ENCODE assay signal across 9 cellular contexts in the genomic region with DNA sequence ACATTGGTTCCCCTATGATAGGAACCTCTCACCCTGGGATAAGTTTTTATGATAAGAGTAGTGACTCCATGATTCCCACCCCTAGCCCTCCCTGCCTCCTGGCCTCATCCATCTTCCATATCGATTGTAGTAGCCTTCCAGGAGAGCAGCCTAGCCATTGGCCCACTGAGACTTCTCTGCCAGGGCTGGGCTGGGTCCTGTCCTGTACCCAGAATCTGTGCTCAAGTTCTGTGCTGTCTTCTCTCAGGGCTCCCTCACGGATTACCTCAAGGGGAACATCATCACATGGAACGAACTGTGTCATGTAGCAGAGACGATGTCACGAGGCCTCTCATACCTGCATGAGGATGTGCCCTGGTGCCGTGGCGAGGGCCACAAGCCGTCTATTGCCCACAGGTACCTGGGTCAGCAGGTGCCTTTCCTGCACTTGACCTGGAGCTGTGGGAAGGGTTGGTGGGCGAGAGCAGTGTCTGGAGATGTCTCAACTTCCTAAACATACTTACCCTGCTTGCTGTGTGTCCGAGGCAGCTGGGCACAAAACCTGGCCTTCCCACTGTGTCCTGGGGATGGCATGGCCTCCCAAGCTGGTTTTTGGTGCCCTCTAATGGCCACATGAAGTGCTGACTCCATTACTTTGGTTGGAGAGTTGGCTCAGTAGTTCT. TPM values are rescaled to one million over a fixed set of nuclear protein-coding genes. Genes with fewer than 3 reads are reported as not detected.
A peak's percentile ranks its signal among the peaks of the same experiment; 100 is the strongest.
DNase-seq lines count a peak whose midpoint lies in the region; ATAC-seq, FAIRE-seq and TF ChIP-seq lines count a peak whose summit lies in the region.
"Had no signal": no experiment of that assay in that cellular context is flagged by ENCODE, and none has a peak within 500 bp of the region (broad histone marks: within the 10 kb centered on the region; RNA-seq: fewer than 3 reads in every experiment).

No MANE protein-coding gene starts in this region.

- no peak for TF ChIP-seq POLR2A in GM12878 (IDR thresholded peaks at IDR 0.05; ENCODE audit: low read depth, low read length)

- DNase-seq in AG09319 (ENCODE audit: extremely low read depth, low read depth): peak; percentile 37
- peak; percentile 31 for DNase-seq in HS-27A (ENCODE audit: low read depth)
- peak; percentile 45 for DNase-seq in SKM-1 treated with dmso at 0.1 percent for 144 hours (lab: John Stamatoyannopoulos, UW; ENCODE audit: unreplicated experiment)
- DNase-seq in GM12878 (ENCODE audit: low read depth, low spot score): no peak
- DNase-seq in hippocampal formation (lab: John Stamatoyannopoulos, UW): peak; percentile 61 to 63
- DNase-seq in smooth muscle cell (lab: John Stamatoyannopoulos, UW; ENCODE audit: unreplicated experiment): no peak
- DNase-seq: naive B cell had no signal

- intact Hi-C loops in GM12878 (cut with micrococcal nuclease; ENCODE audit: unreplicated experiment): loop anchor here (1.0 to 5.0 kb wide), 4 partner anchors 112 to 475 kb away; a partner anchor contains a TSS

- TF ChIP-seq CTCF in AG09319 (IDR thresholded peaks at IDR 0.05; ENCODE audit: low read depth, low read length) (peak; percentile 94), GM12878 (IDR thresholded peaks at IDR 0.05 in 2 of 3, conservative IDR thresholded peaks at IDR 0.05 in 1 of 3; ENCODE audit: control insufficient read depth in 2 of 3, extremely low read depth in 1 of 3, insufficient read depth in 1 of 3, low read depth in 3 of 3, low read length in 3 of 3) (peak; percentile 72 to 90 (median 89)), smooth muscle cell (IDR thresholded peaks at IDR 0.05; ENCODE audit: borderline replicate concordance, insufficient read depth, poor library complexity, severe bottlenecking) (peak; percentile 78)

- no peak for TF ChIP-seq EP300 in GM12878 (IDR thresholded peaks at IDR 0.05; ENCODE audit: borderline replicate concordance in 1 of 2, control insufficient read depth in 1 of 2, low read depth in 2 of 2, low read length in 2 of 2)

- BruUV-seq in GM12878 (replicated peaks; lab: Mats Ljungman, UMichigan): no TSS peak

- SMC1A ChIA-PET in GM12878 (lab: Charles Lee; ENCODE audit: uncharacterized antibody, unreplicated experiment): interaction anchor here (0.8 to 3.4 kb wide), 6 partner anchors 10 to 674 kb away, joined by 3 to 30 read pairs (median 4); a partner anchor contains a TSS

- ATAC-seq in GM18502 (IDR thresholded peaks at IDR 0.05; ENCODE audit: poor library complexity, unreplicated experiment) (peak; percentile 69), GM12878 (peak; percentile 97), HG02642 (IDR thresholded peaks at IDR 0.05; ENCODE audit: poor library complexity, unreplicated experiment) (no peak)

- in situ Hi-C loops in GM12878 (cut with MboI): loop anchor here (5.0 kb wide), 2 partner anchors 132 to 362 kb away; a partner anchor contains a TSS

- H3K4me1 ChIP-seq in GM12878 (ENCODE audit: control insufficient read depth, insufficient read depth, low read length) (no peaks in the 10 kb centered on the region), smooth muscle cell (ENCODE audit: low read depth) (no peaks in the 10 kb centered on the region)

- H3K27ac ChIP-seq in GM12878 (ENCODE audit: control insufficient read depth, insufficient read depth) (no peak overlapping the region), smooth muscle cell (ENCODE audit: low read depth) (no peak overlapping the region)

- CTCF ChIA-PET in GM12878 (lab: Yijun Ruan, JAX): interaction anchor here (1.0 to 6.2 kb wide), 17 partner anchors 10 to 505 kb away, joined by 3 to 55 read pairs (median 6); a partner anchor contains a TSS

- no peak overlapping the region for H3K9ac ChIP-seq in GM12878 (ENCODE audit: control insufficient read depth, insufficient read depth, low read length)
- no peak overlapping the region for H3K9ac ChIP-seq in smooth muscle cell (ENCODE audit: low read depth)

- H3K4me3 ChIP-seq in GM12878 (no peak overlapping the region), smooth muscle cell (no peak overlapping the region)

- H3K4me2 ChIP-seq in GM12878 (ENCODE audit: control insufficient read depth, insufficient read depth) (no peak overlapping the region), smooth muscle cell (no peak overlapping the region)

- H3K9me3 ChIP-seq in GM12878 (replicated peaks; ENCODE audit: control insufficient read depth, insufficient read depth, low read length) (no peaks in the 10 kb centered on the region), smooth muscle cell (replicated peaks; ENCODE audit: low read depth) (no peaks in the 10 kb centered on the region)

- peak; percentile 92 for TF ChIP-seq RAD21 in GM12878 (IDR thresholded peaks at IDR 0.05; ENCODE audit: insufficient read depth, low read depth, low read length)

- 54% methylated on average over 10 of the region's 10 CpGs for WGBS in GM12878 (ENCODE audit: insufficient coverage, insufficient replicate concordance, low lambda C conversion rate, missing lambda C conversion rate)
- 86% methylated on average over 10 of the region's 10 CpGs for WGBS in smooth muscle cell (ENCODE audit: low lambda C conversion rate)

- no peaks in the 10 kb centered on the region for H3F3A ChIP-seq in smooth muscle cell (ENCODE audit: low read depth)

- H3K79me2 ChIP-seq in GM12878 (ENCODE audit: control insufficient read depth, insufficient read depth, low read length) (no peaks in the 10 kb centered on the region), smooth muscle cell (ENCODE audit: low read depth) (no peaks in the 10 kb centered on the region)

- FAIRE-seq in GM12878 (lab: Jason Lieb, UNC): peak; percentile 94

- POLR2A ChIA-PET in GM12878 (lab: Charles Lee): no interaction called here

- H2AFZ ChIP-seq in GM12878 (ENCODE audit: control insufficient read depth, low read depth, low read length): peak overlapping the region; percentile 10; the same call in 1 of the 2 replicates
- no peak overlapping the region for H2AFZ ChIP-seq in smooth muscle cell (ENCODE audit: low read depth)

- RAD21 ChIA-PET in GM12878 (lab: Charles Lee; ENCODE audit: unreplicated experiment): interaction anchor here (1.4 to 3.0 kb wide), 4 partner anchors 24 to 505 kb away, joined by 3 to 18 read pairs (median 4); a partner anchor contains a TSS

- H3K36me3 ChIP-seq in GM12878 (ENCODE audit: control insufficient read depth in 2 of 2, insufficient read depth in 2 of 2, low read length in 1 of 2) (peaks cover 4 to 10% of the 10 kb centered on the region in 2 experiments; a peak in 3 of 4 replicates), smooth muscle cell (ENCODE audit: low read depth) (no peaks in the 10 kb centered on the region)

- H3K27me3 ChIP-seq in GM12878 (replicated peaks in 1 of 2; ENCODE audit: control insufficient read depth in 2 of 2, insufficient read depth in 2 of 2, low read length in 1 of 2) (no peaks in the 10 kb centered on the region), smooth muscle cell (ENCODE audit: low read depth) (no peaks in the 10 kb centered on the region)

- H4K20me1 ChIP-seq in GM12878 (ENCODE audit: control insufficient read depth, insufficient read depth): no peaks in the 10 kb centered on the region
- peaks cover 24% of the 10 kb centered on the region for H4K20me1 ChIP-seq in smooth muscle cell (ENCODE audit: low read depth)

TF ChIP-seq in GM12878, 131 proteins besides CTCF, POLR2A, EP300 and RAD21 (continues in another document):
- TF ChIP-seq PML (IDR thresholded peaks at IDR 0.05; ENCODE audit: low read length) (no peak), HDGF (IDR thresholded peaks at IDR 0.05) (peak; percentile 81; the same call in 1 of the 2 replicates), POU2F2 (IDR thresholded peaks at IDR 0.05; ENCODE audit: borderline replicate concordance, low read depth, low read length) (peak; percentile 20; the same call in 1 of the 3 replicates), KAT2A (conservative IDR thresholded peaks at IDR 0.05; ENCODE audit: control insufficient read depth, low read depth, low read length) (no peak), TAF1 (IDR thresholded peaks at IDR 0.05; ENCODE audit: borderline replicate concordance, low read depth, low read length) (no peak)

RNA-seq across cellular contexts. Expression of a gene that starts 16.6 kb away (rescaled TPM):
- total RNA-seq in GM12878 (2013; cell fraction: nucleolus; rRNA removed): 50.0 and 55.9 TPM in 2 replicates
- total RNA-seq in GM12878 (2014; rRNA removed): 17.3 and 19.4 TPM in 2 replicates
- 16.9 and 17.0 TPM in 2 replicates for total RNA-seq in GM12878 (2014; rRNA removed; fragmentation: Illumina TruSeq; extraction: Trizol)
- 16.9 and 19.8 TPM in 2 replicates for total RNA-seq in GM12878 (2021)
- polyA plus RNA-seq in GM12878 (2011; ENCODE audit: low read depth): 7.0 TPM
- polyA plus RNA-seq in GM12878 (2011; rRNA removed): 20.7 and 22.1 TPM in 2 replicates
- polyA plus RNA-seq in GM12878 (2011; cell fraction: cytosol; rRNA removed): 10.9 and 12.4 TPM in 2 replicates
- 22.9 and 31.0 TPM in 2 replicates for polyA plus RNA-seq in GM12878 (2011; cell fraction: nucleus; rRNA removed)
- polyA plus RNA-seq in GM12878 (2012): 6.6 and 9.4 TPM in 2 replicates
- polyA plus RNA-seq in GM12878 (2014; fragmentation: Illumina TruSeq; extraction: Trizol): 18.6 and 24.5 TPM in 2 replicates
- polyA plus RNA-seq in GM12878 (2014; fragmentation: Nextera tagmentation; extraction: Ambion mirVana): 1 to 10 TPM; 7.8 to 8.6 TPM
- 20.9 and 22.1 TPM in 2 replicates for polyA plus RNA-seq in GM12878 (2014; rRNA removed)
- polyA plus RNA-seq in GM12878 (2016; fragmentation: Nextera tagmentation; extraction: Ambion mirVana): 10 to 100 TPM; 20.4 to 20.6 TPM
- polyA minus RNA-seq in GM12878 (2011; rRNA and poly(A)+ RNA removed): 17.0 and 26.2 TPM in 2 replicates
- polyA minus RNA-seq in GM12878 (2011; cell fraction: cytosol; rRNA and poly(A)+ RNA removed): 4.8 and 5.5 TPM in 2 replicates
- 9.8 and 17.5 TPM in 2 replicates for polyA minus RNA-seq in GM12878 (2011; cell fraction: nucleus; rRNA and poly(A)+ RNA removed)
- total RNA-seq in smooth muscle cell: 5.2 and 7.7 TPM in 2 replicates
- polyA plus RNA-seq in smooth muscle cell: 3.9 and 9.4 TPM in 2 replicates

RNA-seq across cellular contexts. Expression of a gene that starts 25.9 kb away (rescaled TPM):
- total RNA-seq in GM12878 (2013; cell fraction: nucleolus; rRNA removed): 32.6 and 35.1 TPM in 2 replicates
- total RNA-seq in GM12878 (2014; rRNA removed): 1.4 and 1.5 TPM in 2 replicates
- 1.4 and 1.7 TPM in 2 replicates for total RNA-seq in GM12878 (2014; rRNA removed; fragmentation: Illumina TruSeq; extraction: Trizol)
- total RNA-seq in GM12878 (2021): 2.4 and 3.2 TPM in 2 replicates
- 0.96 TPM for polyA plus RNA-seq in GM12878 (2011; ENCODE audit: low read depth)
- polyA plus RNA-seq in GM12878 (2011; rRNA removed): 2.9 TPM in 2 replicates
- polyA plus RNA-seq in GM12878 (2011; cell fraction: cytosol; rRNA removed): 2.4 and 3.1 TPM in 2 replicates
- polyA plus RNA-seq in GM12878 (2011; cell fraction: nucleus; rRNA removed): 5.1 and 5.4 TPM in 2 replicates
- polyA plus RNA-seq in GM12878 (2012): 0.97 and 1.5 TPM in 2 replicates
- 0.85 and 1.2 TPM in 2 replicates for polyA plus RNA-seq in GM12878 (2014; fragmentation: Illumina TruSeq; extraction: Trizol)
- under 1 TPM; 0.27 to 0.29 TPM for polyA plus RNA-seq in GM12878 (2014; fragmentation: Nextera tagmentation; extraction: Ambion mirVana)
- polyA plus RNA-seq in GM12878 (2014; rRNA removed): 0.70 and 0.87 TPM in 2 replicates
- 1 to 10 TPM in 1 of 2 experiments, under 1 TPM in 1; 0.76 to 1.2 TPM for polyA plus RNA-seq in GM12878 (2016; fragmentation: Nextera tagmentation; extraction: Ambion mirVana)
- polyA minus RNA-seq in GM12878 (2011; rRNA and poly(A)+ RNA removed): 13.1 and 14.3 TPM in 2 replicates
- polyA minus RNA-seq in GM12878 (2011; cell fraction: cytosol; rRNA and poly(A)+ RNA removed): 3.2 and 3.6 TPM in 2 replicates
- 6.3 and 10.2 TPM in 2 replicates for polyA minus RNA-seq in GM12878 (2011; cell fraction: nucleus; rRNA and poly(A)+ RNA removed)
- total RNA-seq in smooth muscle cell: 8.6 and 10.0 TPM in 2 replicates
- 2.1 and 7.5 TPM in 2 replicates for polyA plus RNA-seq in smooth muscle cell

Comparison
In these comparisons a context has a peak if more than half of its experiments do, and no peak if none do; other contexts are left out.
1. DNase-seq: peak in AG09319 (single experiment), HS-27A (single experiment), SKM-1 treated with dmso at 0.1 percent for 144 hours (single experiment) and hippocampal formation (2 of 2); none in GM12878 (single experiment) and smooth muscle cell (single experiment).
2. Peak in every context shown above with its lines, with median percentiles within 50 percentile points of each other: CTCF ChIP-seq.